1 cellular context compared by ENCODE assay signal in the genomic region with DNA sequence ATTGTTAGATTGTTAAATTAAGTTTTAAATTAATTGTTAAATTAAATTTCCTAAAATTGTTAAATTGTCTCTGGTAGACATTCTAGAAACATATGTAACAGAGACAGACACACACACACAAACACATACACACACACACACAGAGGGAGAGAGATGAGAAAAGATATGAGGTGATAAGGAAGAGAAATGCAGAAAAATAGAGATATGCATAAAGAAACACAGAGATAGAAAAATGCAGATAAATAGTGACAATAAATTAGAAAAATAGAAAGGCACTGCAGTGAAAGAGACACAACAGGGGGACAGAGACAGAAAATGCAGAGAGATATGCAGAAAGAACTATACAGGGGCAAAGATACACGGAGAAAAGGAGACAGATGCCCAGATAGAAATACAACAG.
TF ChIP-seq lines count a peak whose summit lies in the region.

No MANE protein-coding gene starts in this region.

TF ChIP-seq in SK-N-SH, 30 proteins besides CTCF, POLR2A, EP300 and RAD21 (continued from another document):
- no peak for TF ChIP-seq EZH2phosphoT487 (IDR thresholded peaks at IDR 0.05; ENCODE audit: borderline replicate concordance, low read depth)
- peak; percentile 93 for TF ChIP-seq GATA2 (CRISPR knock-in tag; IDR thresholded peaks at IDR 0.05)
- no peak for TF ChIP-seq TAF1 (IDR thresholded peaks at IDR 0.05; ENCODE audit: borderline replicate concordance, low read depth, low read length)
- TF ChIP-seq FOSL2 (IDR thresholded peaks at IDR 0.05; ENCODE audit: borderline replicate concordance, low read depth), result no peak
- TF ChIP-seq TCF12 (IDR thresholded peaks at IDR 0.05), result no peak
- peak; percentile 81; the same call in 1 of the 2 replicates for TF ChIP-seq RCOR1 (IDR thresholded peaks at IDR 0.05; ENCODE audit: low read length)
- TF ChIP-seq RXRA (IDR thresholded peaks at IDR 0.05; ENCODE audit: borderline replicate concordance, low read depth), result no peak
- no peak for TF ChIP-seq TEAD4 (IDR thresholded peaks at IDR 0.05; ENCODE audit: borderline replicate concordance, insufficient read depth)
